8 cellular contexts compared by ENCODE assay signal in genomic region chr16:69469807-69470561, GRCh38. TPM values are rescaled to one million over a fixed set of nuclear protein-coding genes. Genes with fewer than 3 reads are reported as not detected.
A peak's percentile ranks its signal among the peaks of the same experiment; 100 is the strongest.
DNase-seq lines count a peak whose midpoint lies in the region; ATAC-seq and TF ChIP-seq lines count a peak whose summit lies in the region.

No MANE protein-coding gene starts in this region.

- H3K36me3 Mint-ChIP-seq in GM23338 (ENCODE audit: low read depth): peaks cover 4% of the 10 kb centered on the region; the same call in 1 of the 3 replicates
- peaks cover 5% of the 10 kb centered on the region for H3K36me3 Mint-ChIP-seq in nephron (ENCODE audit: low read depth)

- BruUV-seq in PC-3 (replicated peaks; lab: Mats Ljungman, UMichigan): no TSS peak

- H3K36me3 ChIP-seq in GM23338 (ENCODE audit: insufficient read depth) (no peaks in the 10 kb centered on the region), HAP-1 (replicated peaks) (peaks cover 8% of the 10 kb centered on the region; the same call in 1 of the 2 replicates), PC-3 (ENCODE audit: low read depth, low read length) (no peaks in the 10 kb centered on the region), body of pancreas (replicated peaks in 1 of 2; ENCODE audit: insufficient read depth in 1 of 2, low read depth in 2 of 2) (no peaks in the 10 kb centered on the region), Karpas-422 (ENCODE audit: insufficient read depth, low read length) (peaks cover 5% of the 10 kb centered on the region; the same call in 1 of the 2 replicates)

- POLR2A ChIA-PET in PC-3 (lab: Charles Lee; ENCODE audit: unreplicated experiment): no interaction called here

- DNase-seq in GM23338 (ENCODE audit: low spot score) (no peak), NB4 (ENCODE audit: low read depth) (peak; percentile 62), HAP-1 (ENCODE audit: low spot score in 2 of 2) (no peak), PC-3 (no peak), body of pancreas (no peak), Karpas-422 (no peak)

- no peaks in the 10 kb centered on the region for H3K9me2 ChIP-seq in GM23338 (ENCODE audit: insufficient read depth)
- no peaks in the 10 kb centered on the region for H3K9me2 ChIP-seq in PC-3 (replicated peaks; ENCODE audit: low read length)
- no peaks in the 10 kb centered on the region for H3K9me2 ChIP-seq in Karpas-422 (replicated peaks; ENCODE audit: insufficient read depth, low read length)

- H3K27me3 Mint-ChIP-seq in GM23338 (ENCODE audit: insufficient read depth, low read depth, poor library complexity): no peaks in the 10 kb centered on the region
- no peaks in the 10 kb centered on the region for H3K27me3 Mint-ChIP-seq in nephron (ENCODE audit: low read depth)

- H3K79me2 ChIP-seq in GM23338 (replicated peaks; ENCODE audit: insufficient read depth) (no peaks in the 10 kb centered on the region), PC-3 (ENCODE audit: low read length) (no peaks in the 10 kb centered on the region), Karpas-422 (ENCODE audit: low read length) (no peaks in the 10 kb centered on the region)

- ATAC-seq in GM18867 (IDR thresholded peaks at IDR 0.05; ENCODE audit: unreplicated experiment) (peak; percentile 47), GM23338 (peak; percentile 46; the same call in 1 of the 3 replicates), PC-3 (no peak), body of pancreas (no peak)

- H3K9me3 Mint-ChIP-seq in GM23338 (no peaks in the 10 kb centered on the region), nephron (no peaks in the 10 kb centered on the region)

- no peak overlapping the region for H2AFZ ChIP-seq in GM23338
- H2AFZ ChIP-seq in PC-3 (ENCODE audit: low read length): no peak overlapping the region
- no peak overlapping the region for H2AFZ ChIP-seq in Karpas-422 (ENCODE audit: low read length)

- H3F3A ChIP-seq in GM23338 (replicated peaks; ENCODE audit: low read depth): no peaks in the 10 kb centered on the region
- H3F3A ChIP-seq in PC-3 (ENCODE audit: low read length, unreplicated experiment): no peaks in the 10 kb centered on the region

- H3K27ac Mint-ChIP-seq in GM23338: no peak overlapping the region
- peak overlapping the region in 2 of 3 experiments; percentile 23 to 35 for H3K27ac Mint-ChIP-seq in nephron

- H3K4me1 Mint-ChIP-seq in GM23338 (no peaks in the 10 kb centered on the region), nephron (peaks cover 11% of the 10 kb centered on the region)

- H3K9ac ChIP-seq in PC-3 (ENCODE audit: low read length): no peak overlapping the region
- no peak overlapping the region for H3K9ac ChIP-seq in Karpas-422 (ENCODE audit: low read length)

- no peak for TF ChIP-seq POLR2A in NB4 (IDR thresholded peaks at IDR 0.05; ENCODE audit: extremely low read depth, insufficient read length)
- TF ChIP-seq POLR2A in body of pancreas (IDR thresholded peaks at IDR 0.05): no peak

- in situ Hi-C loops in HAP-1 (cut with MboI; ENCODE audit: low sequenced_read_pairs): no loop called here

- 80 to 85% methylated on average over 4 of the region's 4 CpGs for WGBS in body of pancreas, 2 donors

- H3K4me1 ChIP-seq in GM23338 (ENCODE audit: insufficient read depth): peaks cover 9% of the 10 kb centered on the region; the same call in 1 of the 2 replicates
- no peaks in the 10 kb centered on the region for H3K4me1 ChIP-seq in HAP-1
- peaks cover 21% of the 10 kb centered on the region for H3K4me1 ChIP-seq in PC-3 (ENCODE audit: insufficient read depth, low read length)
- H3K4me1 ChIP-seq in body of pancreas: peaks cover 7% of the 10 kb centered on the region
- peaks cover 13% of the 10 kb centered on the region; the same call in 1 of the 2 replicates for H3K4me1 ChIP-seq in Karpas-422 (ENCODE audit: low read length)

- CTCF ChIA-PET in PC-3 (lab: Charles Lee): no interaction called here

- H4K20me1 ChIP-seq in GM23338 (replicated peaks; ENCODE audit: insufficient read depth) (peaks cover 3% of the 10 kb centered on the region; the same call in 1 of the 2 replicates), PC-3 (ENCODE audit: low read length) (no peaks in the 10 kb centered on the region), Karpas-422 (ENCODE audit: insufficient read depth, low read depth, low read length) (no peaks in the 10 kb centered on the region)

- H3K27ac ChIP-seq in GM23338 (ENCODE audit: low read depth): peak overlapping the region; percentile 47; the same call in 1 of the 2 replicates
- H3K27ac ChIP-seq in PC-3 (ENCODE audit: low read length): no peak overlapping the region
- no peak overlapping the region for H3K27ac ChIP-seq in body of pancreas
- H3K27ac ChIP-seq in Karpas-422 (ENCODE audit: low read length): no peak overlapping the region

- intact Hi-C loops in PC-3 (cut with micrococcal nuclease): loop anchor here (5.0 to 10.0 kb wide), 3 partner anchors 53 to 97 kb away; partner anchors contain the start of gene NFAT5
- intact Hi-C loops in body of pancreas (cut with DNase I): no loop called here

- H3K4me3 Mint-ChIP-seq in GM23338 (no peak overlapping the region), nephron (no peak overlapping the region)

- H3K9me3 ChIP-seq in HAP-1: no peaks in the 10 kb centered on the region
- no peaks in the 10 kb centered on the region for H3K9me3 ChIP-seq in PC-3 (ENCODE audit: low read length)
- H3K9me3 ChIP-seq in body of pancreas: no peaks in the 10 kb centered on the region
- H3K9me3 ChIP-seq in Karpas-422 (ENCODE audit: low read length): no peaks in the 10 kb centered on the region

- H3K4me2 ChIP-seq in GM23338 (no peak overlapping the region), PC-3 (ENCODE audit: low read length) (no peak overlapping the region), Karpas-422 (ENCODE audit: low read depth, low read length, poor library complexity, severe bottlenecking) (no peak overlapping the region)

- TF ChIP-seq CTCF in GM23338 (conservative IDR thresholded peaks at IDR 0.05; ENCODE audit: low read depth in 2 of 2) (no peak), NB4 (IDR thresholded peaks at IDR 0.05; ENCODE audit: low read depth, low read length) (no peak), nephron (IDR thresholded peaks at IDR 0.05; ENCODE audit: unreplicated experiment in 3 of 3) (no peak), PC-3 (conservative IDR thresholded peaks at IDR 0.05; ENCODE audit: low read depth, low read length) (no peak), body of pancreas (IDR thresholded peaks at IDR 0.05) (no peak)

- H3K27me3 ChIP-seq in GM23338 (ENCODE audit: insufficient read depth) (no peaks in the 10 kb centered on the region), HAP-1 (ENCODE audit: low read depth) (no peaks in the 10 kb centered on the region), PC-3 (ENCODE audit: low read length) (no peaks in the 10 kb centered on the region), body of pancreas (no peaks in the 10 kb centered on the region), Karpas-422 (ENCODE audit: low read length) (no peaks in the 10 kb centered on the region)

- H3K4me3 ChIP-seq in GM23338 (no peak overlapping the region), NB4 (ENCODE audit: low read depth, low read length) (no peak overlapping the region), HAP-1 (no peak overlapping the region), PC-3 (ENCODE audit: low read length) (no peak overlapping the region), body of pancreas (no peak overlapping the region), Karpas-422 (ENCODE audit: low read length) (no peak overlapping the region)

TF ChIP-seq in GM23338, 12 proteins besides CTCF, POLR2A, EP300 and RAD21 (continues in another document):
- TF ChIP-seq STAT1 (IDR thresholded peaks at IDR 0.05; ENCODE audit: unreplicated experiment) (no peak), EZH2 (IDR thresholded peaks at IDR 0.05; ENCODE audit: low read depth, unreplicated experiment) (no peak)

RNA-seq across cellular contexts. Expression of gene CYB5B, which starts 45.6 kb away (rescaled TPM):
- total RNA-seq in GM23338 (2014; rRNA removed; shearing (Covaris generic)): 65.4 and 72.0 TPM in 2 replicates
- 100 and 110 TPM in 2 replicates for polyA plus RNA-seq in GM23338 (2016; fragmentation: Nextera tagmentation; extraction: Ambion mirVana)
- 64.5 and 77.1 TPM in 2 replicates for total RNA-seq in PC-3 (2014; rRNA removed)
- total RNA-seq in body of pancreas: 10 to 100 TPM in 1 of 2 donors, 1 to 10 TPM in 1; 8.2 to 20.0 TPM
- total RNA-seq in Karpas-422 (2014; rRNA removed; shearing (Covaris generic); ENCODE audit: low replicate concordance): 33.9 and 194 TPM in 2 replicates

Comparison
In these comparisons a context has a peak if more than half of its experiments do, and no peak if none do; other contexts are left out.
1. ATAC-seq: peak in GM18867 (single experiment) and GM23338 (single experiment); none in PC-3 (single experiment) and body of pancreas (single experiment).